8 cellular contexts compared by ENCODE assay signal in the genomic region with DNA sequence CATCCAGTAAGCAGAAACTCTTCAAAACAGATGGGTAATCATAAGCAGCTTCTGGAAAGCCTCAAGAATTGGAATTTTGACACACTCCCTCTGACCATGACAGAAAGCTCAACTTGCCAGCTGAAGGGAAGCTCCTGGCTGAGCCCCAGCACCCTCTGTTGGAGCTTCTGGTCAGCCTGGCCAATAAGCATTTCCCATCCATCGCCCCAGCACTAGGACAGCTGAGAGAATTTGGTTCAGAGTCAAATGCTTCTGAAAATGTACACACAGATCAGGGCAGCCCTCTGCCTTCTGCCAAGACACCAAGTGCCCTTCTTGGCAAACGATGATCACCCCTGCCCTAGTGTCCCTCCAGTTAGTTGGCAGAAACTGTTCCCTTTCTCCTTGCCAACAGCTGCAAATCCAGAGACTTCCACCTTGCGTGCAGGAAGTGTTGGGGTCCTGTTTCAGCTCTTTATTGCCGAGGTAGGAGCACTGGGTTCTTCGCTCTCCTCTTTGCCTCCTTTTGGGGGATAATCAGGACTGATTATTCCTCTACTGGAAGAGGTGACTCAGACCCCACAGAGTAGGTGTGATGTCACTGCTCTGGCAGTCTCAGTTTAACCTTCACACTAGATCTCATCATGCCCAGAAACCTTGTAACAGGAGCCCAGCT. TPM values are rescaled to one million over a fixed set of nuclear protein-coding genes. Genes with fewer than 3 reads are reported as not detected.
A peak's percentile ranks its signal among the peaks of the same experiment; 100 is the strongest.
DNase-seq lines count a peak whose midpoint lies in the region; ATAC-seq and TF ChIP-seq lines count a peak whose summit lies in the region.

No MANE protein-coding gene starts in this region.

- peaks cover 13% of the 10 kb centered on the region for H3K4me1 ChIP-seq in fibroblast of lung (ENCODE audit: control insufficient read depth, extremely low read depth, insufficient read depth, low read length)

- no peaks in the 10 kb centered on the region for H4K20me1 ChIP-seq in fibroblast of lung (ENCODE audit: control insufficient read depth, extremely low read depth, insufficient read depth, low read length)

- H3K4me3 Mint-ChIP-seq in activated naive CD4-positive, alpha-beta T cell treated with anti-CD3 and anti-CD28 coated beads for 36 hours = no peak overlapping the region
- peak overlapping the region; percentile 52 for H3K4me3 Mint-ChIP-seq in activated CD4-positive, alpha-beta memory T cell treated with anti-CD3 and anti-CD28 coated beads, Interleukin-2, amount 10 ng/mL, durations not matched to agents 7 days and 5 days

- H3K9me3 Mint-ChIP-seq in activated naive CD4-positive, alpha-beta T cell treated with anti-CD3 and anti-CD28 coated beads for 36 hours = no peaks in the 10 kb centered on the region
- no peaks in the 10 kb centered on the region for H3K9me3 Mint-ChIP-seq in activated CD4-positive, alpha-beta memory T cell treated with anti-CD3 and anti-CD28 coated beads, Interleukin-2, amount 10 ng/mL, durations not matched to agents 7 days and 5 days

- peak overlapping the region; percentile 64 for H3K27ac Mint-ChIP-seq in activated naive CD4-positive, alpha-beta T cell treated with anti-CD3 and anti-CD28 coated beads for 36 hours
- H3K27ac Mint-ChIP-seq in activated CD4-positive, alpha-beta memory T cell treated with anti-CD3 and anti-CD28 coated beads, Interleukin-2, amount 10 ng/mL, durations not matched to agents 7 days and 5 days = peak overlapping the region; percentile 89

- ATAC-seq in omental fat pad (ENCODE audit: low FRiP score) (peak; percentile 92), GM21447 (IDR thresholded peaks at IDR 0.05; ENCODE audit: unreplicated experiment) (no peak)

- no peak overlapping the region for H2AFZ ChIP-seq in fibroblast of lung (ENCODE audit: low read length)

- intact Hi-C loops in activated naive CD4-positive, alpha-beta T cell treated with anti-CD3 and anti-CD28 coated beads for 36 hours (cut with micrococcal nuclease) = loop anchor here (1.0 kb wide), 1 partner anchor 9 kb away; no protein-coding TSS in a partner anchor

- peak; percentile 46 for DNase-seq in activated naive CD4-positive, alpha-beta T cell treated with anti-CD3 and anti-CD28 coated beads for 36 hours
- DNase-seq in activated naive CD4-positive, alpha-beta T cell treated with Interleukin-2 at 50 U/mL for 16 hours = no peak
- DNase-seq in activated CD4-positive, alpha-beta memory T cell treated with anti-CD3 and anti-CD28 coated beads, Interleukin-2, amount 10 ng/mL, durations not matched to agents 7 days and 5 days = peak; percentile 30
- peak; percentile 84 to 96 for DNase-seq in fibroblast of lung (ENCODE audit: low read depth in 2 of 2)
- no peak for DNase-seq in omental fat pad (ENCODE audit: low spot score)
- DNase-seq in NCI-H1436 (lab: John Stamatoyannopoulos, UW) = no peak
- DNase-seq in activated gamma-delta T cell (lab: John Stamatoyannopoulos, UW) = no peak

- H3K36me3 ChIP-seq in fibroblast of lung (ENCODE audit: control insufficient read depth, insufficient read depth, low read length) = peaks cover 2% of the 10 kb centered on the region

- TF ChIP-seq CTCF in fibroblast of lung (conservative IDR thresholded peaks at IDR 0.05 in 1 of 2, IDR thresholded peaks at IDR 0.05 in 1 of 2; ENCODE audit: low read depth in 1 of 2, low read length in 2 of 2) (peak in 1 of 2 donors; percentile 5), omental fat pad (IDR thresholded peaks at IDR 0.05) (no peak)

- no peak overlapping the region for H3K9ac ChIP-seq in fibroblast of lung (ENCODE audit: insufficient read depth, low read length)

- H3K27ac ChIP-seq in fibroblast of lung (ENCODE audit: insufficient read depth, low read length) = peak overlapping the region; percentile 13

- CTCF ChIA-PET in activated naive CD4-positive, alpha-beta T cell treated with anti-CD3 and anti-CD28 coated beads for 36 hours (lab: Charles Lee) = interaction anchor here (1.1 to 3.8 kb wide), 6 partner anchors 9 to 219 kb away, joined by 3 to 37 read pairs (median 12); no protein-coding TSS in a partner anchor
- CTCF ChIA-PET in activated CD4-positive, alpha-beta memory T cell treated with anti-CD3 and anti-CD28 coated beads, Interleukin-2, amount 10 ng/mL, durations not matched to agents 7 days and 5 days (lab: Charles Lee) = interaction anchor here (0.9 to 4.2 kb wide), 12 partner anchors 10 to 300 kb away, joined by 3 to 81 read pairs (median 9); partner anchors contain the start of gene PIGV

- H3K4me2 ChIP-seq in fibroblast of lung (ENCODE audit: extremely low read depth, insufficient read depth, low read length) = peak overlapping the region; percentile 68

- POLR2A ChIA-PET in activated CD4-positive, alpha-beta memory T cell treated with anti-CD3 and anti-CD28 coated beads, Interleukin-2, amount 10 ng/mL, durations not matched to agents 7 days and 5 days (lab: Charles Lee) = interaction anchor here (0.8 to 7.0 kb wide), 19 partner anchors 11 to 299 kb away, joined by 3 to 149 read pairs (median 7); partner anchors contain the start of genes GPATCH3, GPN2, PIGV and ZDHHC18

- no peaks in the 10 kb centered on the region for H3K27me3 Mint-ChIP-seq in activated naive CD4-positive, alpha-beta T cell treated with anti-CD3 and anti-CD28 coated beads for 36 hours (ENCODE audit: low read depth)
- no peaks in the 10 kb centered on the region for H3K27me3 Mint-ChIP-seq in activated CD4-positive, alpha-beta memory T cell treated with anti-CD3 and anti-CD28 coated beads, Interleukin-2, amount 10 ng/mL, durations not matched to agents 7 days and 5 days

- H3K79me2 ChIP-seq in fibroblast of lung (ENCODE audit: control insufficient read depth, insufficient read depth, low read length) = no peaks in the 10 kb centered on the region

- no peaks in the 10 kb centered on the region for H3K9me3 ChIP-seq in fibroblast of lung (ENCODE audit: control insufficient read depth, insufficient read depth, low read depth, low read length)

- no peaks in the 10 kb centered on the region for H3K27me3 ChIP-seq in fibroblast of lung (ENCODE audit: control insufficient read depth, insufficient read depth, low read length)

- peak overlapping the region in 2 of 4 experiments; percentile 3 to 32 for H3K4me3 ChIP-seq in fibroblast of lung (replicated peaks in 1 of 4; ENCODE audit: control extremely low read depth in 1 of 4, insufficient read depth in 1 of 4, low read depth in 3 of 4, low read length in 4 of 4)

- H3K4me1 Mint-ChIP-seq in activated naive CD4-positive, alpha-beta T cell treated with anti-CD3 and anti-CD28 coated beads for 36 hours (ENCODE audit: low read depth) = peaks cover 33% of the 10 kb centered on the region
- H3K4me1 Mint-ChIP-seq in activated CD4-positive, alpha-beta memory T cell treated with anti-CD3 and anti-CD28 coated beads, Interleukin-2, amount 10 ng/mL, durations not matched to agents 7 days and 5 days = peaks cover 55% of the 10 kb centered on the region

- H3K36me3 Mint-ChIP-seq in activated naive CD4-positive, alpha-beta T cell treated with anti-CD3 and anti-CD28 coated beads for 36 hours (ENCODE audit: low read depth) = peaks cover 5% of the 10 kb centered on the region
- peaks cover 32% of the 10 kb centered on the region for H3K36me3 Mint-ChIP-seq in activated CD4-positive, alpha-beta memory T cell treated with anti-CD3 and anti-CD28 coated beads, Interleukin-2, amount 10 ng/mL, durations not matched to agents 7 days and 5 days (ENCODE audit: low read depth)

RNA-seq across cellular contexts. Expression of gene PIGV, which starts 11.9 kb away (rescaled TPM):
- 10 to 100 TPM; 10.6 to 11.2 TPM for total RNA-seq in activated naive CD4-positive, alpha-beta T cell treated with anti-CD3 and anti-CD28 coated beads for 36 hours
- total RNA-seq in activated CD4-positive, alpha-beta memory T cell treated with anti-CD3 and anti-CD28 coated beads, Interleukin-2, amount 10 ng/mL, durations not matched to agents 7 days and 5 days = 10 to 100 TPM; 16.6 to 16.9 TPM
- total RNA-seq in fibroblast of lung (17.2 and 29.6 TPM in 2 replicates), omental fat pad (10 to 100 TPM in 3 of 4 donors, 1 to 10 TPM in 1; 7.9 to 17.1 (median 16.5) TPM)
- 10.4 and 13.3 TPM in 2 replicates for polyA plus RNA-seq in fibroblast of lung
- polyA plus RNA-seq in fibroblast of lung (2012) = 7.6 and 8.9 TPM in 2 replicates
- 16.0 and 24.3 TPM in 2 replicates for polyA minus RNA-seq in fibroblast of lung (ENCODE audit: low replicate concordance)

RNA-seq across cellular contexts. Expression of gene ZDHHC18, which starts 26.9 kb away (rescaled TPM):
- total RNA-seq in activated naive CD4-positive, alpha-beta T cell treated with anti-CD3 and anti-CD28 coated beads for 36 hours = 10 to 100 TPM; 37.3 to 39.0 TPM
- 10 to 100 TPM; 73.3 to 76.3 TPM for total RNA-seq in activated CD4-positive, alpha-beta memory T cell treated with anti-CD3 and anti-CD28 coated beads, Interleukin-2, amount 10 ng/mL, durations not matched to agents 7 days and 5 days
- total RNA-seq in fibroblast of lung = 4.6 and 6.3 TPM in 2 replicates
- 16.9 and 22.3 TPM in 2 replicates for polyA plus RNA-seq in fibroblast of lung
- polyA plus RNA-seq in fibroblast of lung (2012) = 14.3 and 18.7 TPM in 2 replicates
- polyA minus RNA-seq in fibroblast of lung (ENCODE audit: low replicate concordance) = 56.9 and 116 TPM in 2 replicates
- 10 to 100 TPM; 27.4 to 81.1 (median 33.5) TPM for total RNA-seq in omental fat pad

Comparison
In these comparisons a context has a peak if more than half of its experiments do, and no peak if none do; other contexts are left out.
1. DNase-seq: peak in activated naive CD4-positive, alpha-beta T cell treated with anti-CD3 and anti-CD28 coated beads for 36 hours (single experiment), activated CD4-positive, alpha-beta memory T cell treated with anti-CD3 and anti-CD28 coated beads, Interleukin-2, amount 10 ng/mL, durations not matched to agents 7 days and 5 days (single experiment) and fibroblast of lung (2 of 2); none in activated naive CD4-positive, alpha-beta T cell treated with Interleukin-2 at 50 U/mL for 16 hours (single experiment), omental fat pad (single experiment), NCI-H1436 (single experiment) and activated gamma-delta T cell (single experiment).